In the genomic region with DNA sequence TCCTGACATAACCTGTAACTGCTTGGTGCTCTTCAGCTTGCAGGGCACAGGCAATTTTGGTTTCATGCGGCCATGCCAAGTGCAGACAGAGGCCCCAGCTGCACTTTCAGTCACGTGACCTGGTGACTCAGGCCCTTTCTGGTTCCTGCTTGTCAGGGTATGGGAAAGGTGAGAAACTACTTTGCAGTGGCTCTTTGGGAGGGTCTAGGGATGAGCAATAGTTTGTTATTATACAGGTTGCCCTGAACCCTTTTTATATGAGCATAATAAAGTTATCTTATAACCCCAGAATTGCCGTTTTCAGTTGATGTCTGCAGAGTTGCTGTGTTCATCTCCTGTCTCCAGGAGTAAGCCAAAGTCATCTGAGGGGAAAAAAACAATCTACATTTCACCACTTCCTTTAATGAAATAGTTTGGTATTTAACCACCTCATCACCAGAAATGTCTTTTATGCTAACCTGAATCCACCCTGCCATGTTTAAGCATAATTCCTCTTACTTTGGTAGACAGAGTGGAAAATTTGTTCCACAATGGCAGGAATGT, we compare ENCODE assay signal across 9 cellular contexts. TPM values are rescaled to one million over a fixed set of nuclear protein-coding genes. Genes with fewer than 3 reads are reported as not detected.
A peak's percentile ranks its signal among the peaks of the same experiment; 100 is the strongest.
DNase-seq lines count a peak whose midpoint lies in the region; ATAC-seq, FAIRE-seq and TF ChIP-seq lines count a peak whose summit lies in the region.
"Had no signal": no experiment of that assay in that cellular context is flagged by ENCODE, and none has a peak within 500 bp of the region (broad histone marks: within the 10 kb centered on the region; RNA-seq: fewer than 3 reads in every experiment).

No MANE protein-coding gene starts in this region.

- H3K9ac ChIP-seq in KMS-11 = peak overlapping the region; percentile 17; the same call in 1 of the 2 replicates

- no peaks in the 10 kb centered on the region for H3K4me1 Mint-ChIP-seq in memory B cell
- H3K4me1 Mint-ChIP-seq in stimulated activated memory B cell treated with anti-CD40 and anti-IgM and Interleukin-4, amounts not matched to agents 10 μg/mL and 1 μg/mL and 100 μg/mL, for 72 hours = peaks cover 10% of the 10 kb centered on the region
- H3K4me1 Mint-ChIP-seq in osteocyte (ENCODE audit: unreplicated experiment) = peaks cover 17% of the 10 kb centered on the region

- H3K36me3 Mint-ChIP-seq in memory B cell (no peaks in the 10 kb centered on the region), osteocyte (ENCODE audit: unreplicated experiment) (no peaks in the 10 kb centered on the region)
- H3K36me3 Mint-ChIP-seq in stimulated activated memory B cell treated with anti-CD40 and anti-IgM and Interleukin-4, amounts not matched to agents 10 μg/mL and 1 μg/mL and 100 μg/mL, for 72 hours = no peaks in the 10 kb centered on the region

- peaks cover 45% of the 10 kb centered on the region for H3K4me1 ChIP-seq in KMS-11 (ENCODE audit: low read depth, poor library complexity, severe bottlenecking)

- peak overlapping the region; percentile 52 for H2AFZ ChIP-seq in KMS-11 (ENCODE audit: low read depth)

- H3K79me2 ChIP-seq in KMS-11 (ENCODE audit: insufficient read depth, low read depth) = no peaks in the 10 kb centered on the region

- no peak for FAIRE-seq in bronchial epithelial cell (lab: Jason Lieb, UNC)

- H3K9me3 Mint-ChIP-seq in memory B cell (peaks cover 3% of the 10 kb centered on the region), osteocyte (ENCODE audit: unreplicated experiment) (no peaks in the 10 kb centered on the region)
- H3K9me3 Mint-ChIP-seq in stimulated activated memory B cell treated with anti-CD40 and anti-IgM and Interleukin-4, amounts not matched to agents 10 μg/mL and 1 μg/mL and 100 μg/mL, for 72 hours = peaks cover 3% of the 10 kb centered on the region

- no peak for TF ChIP-seq CTCF in KMS-11 (conservative IDR thresholded peaks at IDR 0.05; ENCODE audit: low read depth, low read length)
- no peak for TF ChIP-seq CTCF in bronchial epithelial cell (IDR thresholded peaks at IDR 0.05; ENCODE audit: insufficient read depth, low read length, severe bottlenecking)
- no peak for TF ChIP-seq CTCF in osteocyte (IDR thresholded peaks at IDR 0.05)

- H3K4me3 Mint-ChIP-seq in memory B cell = no peak overlapping the region
- H3K4me3 Mint-ChIP-seq in stimulated activated memory B cell treated with anti-CD40 and anti-IgM and Interleukin-4, amounts not matched to agents 10 μg/mL and 1 μg/mL and 100 μg/mL, for 72 hours = no peak overlapping the region
- no peak overlapping the region for H3K4me3 Mint-ChIP-seq in osteocyte (ENCODE audit: unreplicated experiment)

- H3K27me3 Mint-ChIP-seq in memory B cell (peaks cover 2% of the 10 kb centered on the region), osteocyte (ENCODE audit: unreplicated experiment) (no peaks in the 10 kb centered on the region)
- peaks cover 17% of the 10 kb centered on the region for H3K27me3 Mint-ChIP-seq in stimulated activated memory B cell treated with anti-CD40 and anti-IgM and Interleukin-4, amounts not matched to agents 10 μg/mL and 1 μg/mL and 100 μg/mL, for 72 hours

- ATAC-seq in GM19397 (IDR thresholded peaks at IDR 0.05; ENCODE audit: unreplicated experiment) (peak; percentile 71), memory B cell (ENCODE audit: low read depth) (peak; percentile 78)
- peak; percentile 93 for ATAC-seq in stimulated activated memory B cell treated with anti-CD40 and anti-IgM and Interleukin-4, amounts not matched to agents 10 μg/mL and 1 μg/mL and 100 μg/mL, for 72 hours

- no peak overlapping the region for H3K27ac Mint-ChIP-seq in memory B cell
- H3K27ac Mint-ChIP-seq in stimulated activated memory B cell treated with anti-CD40 and anti-IgM and Interleukin-4, amounts not matched to agents 10 μg/mL and 1 μg/mL and 100 μg/mL, for 72 hours = no peak overlapping the region
- H3K27ac Mint-ChIP-seq in osteocyte (ENCODE audit: unreplicated experiment) = no peak overlapping the region

- DNase-seq in activated CD4-positive, CD25-positive, alpha-beta regulatory T cell treated with anti-CD3 and anti-CD28 coated beads, Interleukin-2, amount 50 U/mL, for 16 hours (ENCODE audit: low read depth, low spot score) = peak; percentile 31
- DNase-seq in bronchial epithelial cell (ENCODE audit: low read depth) (peak; percentile 99), memory B cell (ENCODE audit: low spot score in 2 of 2) (no peak), mesenteric fat pad (ENCODE audit: low spot score) (no peak), osteocyte (ENCODE audit: extremely low spot score, unreplicated experiment) (no peak)

- no peaks in the 10 kb centered on the region for H4K20me1 ChIP-seq in KMS-11 (ENCODE audit: insufficient read depth)

- peak overlapping the region; percentile 79 for H3K27ac ChIP-seq in KMS-11
- H3K27ac ChIP-seq: SK-N-MC had no signal

- no peaks in the 10 kb centered on the region for H3K36me3 ChIP-seq in KMS-11 (ENCODE audit: insufficient read depth)
- H3K36me3 ChIP-seq in bronchial epithelial cell (ENCODE audit: control insufficient read depth, insufficient read depth, low read length) = no peaks in the 10 kb centered on the region

- H3K4me3 ChIP-seq in KMS-11 (IDR thresholded peaks at IDR 0.05; ENCODE audit: insufficient read depth, low read depth, low read length) (no peak overlapping the region), bronchial epithelial cell (ENCODE audit: low read depth, low read length) (no peak overlapping the region)
- H3K4me3 ChIP-seq: SK-N-MC had no signal

- peak overlapping the region; percentile 88 for H3K4me2 ChIP-seq in KMS-11

- H3K27me3 ChIP-seq in KMS-11 (ENCODE audit: insufficient read depth, low read depth) (no peaks in the 10 kb centered on the region), bronchial epithelial cell (ENCODE audit: control insufficient read depth, insufficient read depth, low read length) (no peaks in the 10 kb centered on the region)

RNA-seq across cellular contexts. Expression of gene EMP1, which starts 30.9 kb away (rescaled TPM):
- 15.6 and 21.3 TPM in 2 replicates for total RNA-seq in bronchial epithelial cell
- 1,519 TPM for total RNA-seq in mesenteric fat pad
- total RNA-seq in osteocyte = 163 and 170 TPM in 2 replicates

Comparison
In these comparisons a context has a peak if more than half of its experiments do, and no peak if none do; other contexts are left out.
1. DNase-seq: peak in activated CD4-positive, CD25-positive, alpha-beta regulatory T cell treated with anti-CD3 and anti-CD28 coated beads, Interleukin-2, amount 50 U/mL, for 16 hours (single experiment) and bronchial epithelial cell (single experiment); none in memory B cell (0 of 2), mesenteric fat pad (single experiment) and osteocyte (single experiment).
2. Peak in every context shown above with its lines, with median percentiles within 50 percentile points of each other: ATAC-seq.